ENCODE assay signal across 8 cellular contexts in genomic region chr1:243256590-243256989, GRCh38. TPM values are rescaled to one million over a fixed set of nuclear protein-coding genes. Genes with fewer than 3 reads are reported as not detected.
DNase-seq lines count a peak whose midpoint lies in the region; ATAC-seq and TF ChIP-seq lines count a peak whose summit lies in the region.

No MANE protein-coding gene starts in this region.

- H3K27me3 ChIP-seq in Panc1 (ENCODE audit: control insufficient read depth, insufficient read depth, low read length) (no peaks in the 10 kb centered on the region), esophagus muscularis mucosa (no peaks in the 10 kb centered on the region), rectal smooth muscle tissue (ENCODE audit: control insufficient read depth, insufficient read depth, low read length) (no peaks in the 10 kb centered on the region)

- in situ Hi-C loops in Panc1 (cut with HindIII; ENCODE audit: low pct_unique_long_range_greater_than_20kb, low sequenced_read_pairs) = no loop called here
- in situ Hi-C loops in KBM-7 (cut with MboI; ENCODE audit: low pct_unique_long_range_greater_than_20kb, low sequenced_read_pairs) = no loop called here

- TF ChIP-seq EP300 in esophagus muscularis mucosa (IDR thresholded peaks at IDR 0.05) = no peak

- H3K9me3 ChIP-seq in Panc1 (ENCODE audit: control insufficient read depth, insufficient read depth, low read depth, low read length) (no peaks in the 10 kb centered on the region), esophagus muscularis mucosa (no peaks in the 10 kb centered on the region)

- peaks cover 4% of the 10 kb centered on the region for H3K36me3 ChIP-seq in Panc1 (ENCODE audit: control insufficient read depth, insufficient read depth, low read length)
- H3K36me3 ChIP-seq in esophagus muscularis mucosa = peaks cover 0 to 3% (median 0%) of the 10 kb centered on the region in 4 donors
- H3K36me3 ChIP-seq in rectal smooth muscle tissue (ENCODE audit: control insufficient read depth, insufficient read depth, low read length) = no peaks in the 10 kb centered on the region

- peak overlapping the region; percentile 99 for H3K4me3 ChIP-seq in GM12864 (ENCODE audit: low read depth, low read length)
- peak overlapping the region; percentile 92 to 97 for H3K4me3 ChIP-seq in Panc1 (ENCODE audit: low read depth in 2 of 2, low read length in 2 of 2)
- H3K4me3 ChIP-seq in esophagus muscularis mucosa = peak overlapping the region; percentile 79 to 99 (median 90)
- peak overlapping the region; percentile 75 for H3K4me3 ChIP-seq in rectal smooth muscle tissue (ENCODE audit: low read length)

- H3K27ac ChIP-seq in Panc1 (ENCODE audit: low read length) = peak overlapping the region; percentile 97
- peak overlapping the region; percentile 91 to 98 (median 97) for H3K27ac ChIP-seq in esophagus muscularis mucosa (replicated peaks in 1 of 4)
- H3K27ac ChIP-seq in rectal smooth muscle tissue (ENCODE audit: low read depth, low read length) = peak overlapping the region; percentile 89

- TF ChIP-seq CTCF in GM12864 (IDR thresholded peaks at IDR 0.05; ENCODE audit: low read depth, low read length, missing control alignments) = no peak
- no peak for TF ChIP-seq CTCF in Panc1 (IDR thresholded peaks at IDR 0.05)
- no peak for TF ChIP-seq CTCF in esophagus muscularis mucosa (IDR thresholded peaks at IDR 0.05)

- intact Hi-C loops in Panc1 (cut with micrococcal nuclease; ENCODE audit: unreplicated experiment) = no loop called here
- intact Hi-C loops in esophagus muscularis mucosa (cut with DNase I) = loop anchor here (5.0 to 10.0 kb wide), 2 partner anchors 588 to 1196 kb away; partner anchors contain the start of gene ADSS2

- ATAC-seq in Panc1 = no peak

- CTCF ChIA-PET in Panc1 (lab: Charles Lee) = interaction anchor here (0.6 kb wide), 1 partner anchor 1087 kb away, joined by 6 read pairs; no protein-coding TSS in a partner anchor

- peaks cover 11% of the 10 kb centered on the region for H3K4me1 ChIP-seq in Panc1 (ENCODE audit: control insufficient read depth, insufficient read depth, low read length)
- peaks cover 13 to 44% (median 42%) of the 10 kb centered on the region in 4 donors for H3K4me1 ChIP-seq in esophagus muscularis mucosa
- H3K4me1 ChIP-seq in rectal smooth muscle tissue (ENCODE audit: control insufficient read depth, insufficient read depth, low read length) = peaks cover 5% of the 10 kb centered on the region

- POLR2A ChIA-PET in Panc1 (lab: Charles Lee) = no interaction called here

- 39% methylated on average over 2 of the region's 2 CpGs for WGBS in esophagus muscularis mucosa

- no peak for TF ChIP-seq POLR2A in esophagus muscularis mucosa (IDR thresholded peaks at IDR 0.05; ENCODE audit: low read depth)

- DNase-seq in GM12864 (ENCODE audit: low read depth) (no peak), Panc1 (ENCODE audit: low read depth, low spot score) (no peak), esophagus muscularis mucosa (ENCODE audit: extremely low spot score) (no peak), glomerular visceral epithelial cell (ENCODE audit: extremely low spot score) (no peak), KBM-7 (no peak), islet precursor cell (no peak), NCI-H187 treated with DMSO at 0.1 percent for 48 hours (lab: John Stamatoyannopoulos, UW) (no peak)

- H3K9ac ChIP-seq in rectal smooth muscle tissue (ENCODE audit: low read length) = peak overlapping the region; percentile 28

- no TSS peak for BruUV-seq in Panc1 (replicated peaks; lab: Mats Ljungman, UMichigan)

RNA-seq across cellular contexts. Expression of gene SDCCAG8, which starts 0.7 kb away (rescaled TPM):
- total RNA-seq in Panc1 (2021; ENCODE audit: unreplicated experiment) = 14.0 TPM
- polyA plus RNA-seq in Panc1 (2012; ENCODE audit: insufficient read length) = 6.1 TPM
- 10 to 100 TPM; 24.5 to 52.7 (median 31.7) TPM for total RNA-seq in esophagus muscularis mucosa

RNA-seq across cellular contexts. Expression of gene CEP170, which starts 1.5 kb away (rescaled TPM):
- total RNA-seq in Panc1 (2021; ENCODE audit: unreplicated experiment) (89.3 TPM), esophagus muscularis mucosa (10 to 100 TPM; 22.2 to 36.0 (median 30.9) TPM)
- polyA plus RNA-seq in Panc1 (2012; ENCODE audit: insufficient read length) = 57.9 TPM
